In the genomic region with DNA sequence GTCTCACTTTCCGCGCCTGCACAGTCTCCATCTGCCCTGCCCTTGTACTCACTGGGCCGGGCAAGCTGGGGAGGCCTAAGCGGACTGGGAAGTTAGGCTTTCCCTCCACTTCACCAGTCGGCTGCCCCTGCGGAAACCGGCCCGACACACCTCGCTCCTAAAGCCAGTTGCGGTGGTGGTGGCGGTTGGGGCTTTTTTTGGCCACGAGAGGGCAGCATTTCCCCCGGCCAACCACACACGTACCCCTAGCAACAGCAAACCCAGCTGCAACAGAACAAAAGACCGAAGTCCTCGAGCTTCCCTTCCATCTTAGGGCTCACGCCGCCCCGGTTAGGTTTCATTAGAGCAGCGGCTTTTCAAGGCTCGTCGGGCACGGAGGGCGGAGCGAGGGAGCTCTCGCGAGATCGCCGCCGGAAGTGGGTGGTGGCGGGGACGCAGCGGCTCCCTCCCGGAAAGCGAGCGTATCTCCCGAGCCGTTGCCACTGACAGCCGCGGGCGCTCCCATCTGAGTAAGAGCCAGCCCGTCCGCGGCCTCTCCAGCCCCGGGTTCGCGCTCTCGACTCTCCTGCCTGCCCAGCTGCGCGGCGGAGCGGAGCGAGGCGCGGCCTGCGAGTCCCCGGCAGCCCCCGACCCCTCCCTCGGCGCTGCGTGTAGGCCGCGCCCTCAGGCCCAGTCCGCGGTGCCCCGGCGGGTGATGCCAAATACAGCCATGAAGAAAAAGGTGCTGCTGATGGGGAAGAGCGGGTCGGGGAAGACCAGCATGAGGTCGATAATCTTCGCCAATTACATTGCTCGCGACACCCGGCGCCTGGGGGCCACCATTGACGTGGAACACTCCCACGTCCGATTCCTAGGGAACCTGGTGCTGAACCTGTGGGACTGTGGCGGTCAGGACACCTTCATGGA, we compare ENCODE assay signal across 1 cellular context.
TF ChIP-seq lines count a peak whose summit lies in the region.

Gene RRAGA (plus strand): TSS at position 462 of the 906 bp plus-strand sequence. CDS start 233 bp downstream, at position 695.

TF ChIP-seq in HepG2, 621 proteins besides CTCF, POLR2A, EP300 and RAD21 (continued from another document and continues in another):
- TF ChIP-seq ZFP91 (CRISPR knock-in tag; IDR thresholded peaks at IDR 0.05; ENCODE audit: borderline replicate concordance) = peak; percentile 86
- peak; percentile 85; the same call in 1 of the 2 replicates for TF ChIP-seq ZBTB42 (CRISPR knock-in tag; IDR thresholded peaks at IDR 0.05)
- no peak for TF ChIP-seq ISX (CRISPR knock-in tag; conservative IDR thresholded peaks at IDR 0.05)
- TF ChIP-seq STAT6 (CRISPR knock-in tag; IDR thresholded peaks at IDR 0.05; ENCODE audit: borderline replicate concordance) = peak; percentile 80; the same call in 1 of the 2 replicates
- peak; percentile 95 for TF ChIP-seq ERF (CRISPR knock-in tag; IDR thresholded peaks at IDR 0.05)
- peak; percentile 74; the same call in 1 of the 2 replicates for TF ChIP-seq MED1 (CRISPR knock-in tag; IDR thresholded peaks at IDR 0.05)
- TF ChIP-seq, protein P1, sequence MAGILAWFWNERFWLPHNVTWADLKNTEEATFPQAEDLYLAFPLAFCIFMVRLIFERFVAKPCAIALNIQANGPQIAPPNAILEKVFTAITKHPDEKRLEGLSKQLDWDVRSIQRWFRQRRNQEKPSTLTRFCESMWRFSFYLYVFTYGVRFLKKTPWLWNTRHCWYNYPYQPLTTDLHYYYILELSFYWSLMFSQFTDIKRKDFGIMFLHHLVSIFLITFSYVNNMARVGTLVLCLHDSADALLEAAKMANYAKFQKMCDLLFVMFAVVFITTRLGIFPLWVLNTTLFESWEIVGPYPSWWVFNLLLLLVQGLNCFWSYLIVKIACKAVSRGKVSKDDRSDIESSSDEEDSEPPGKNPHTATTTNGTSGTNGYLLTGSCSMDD (CRISPR knock-in tag; IDR thresholded peaks at IDR 0.05) = 0 out of 2 replicates have a peak, but pooled peaks have one; percentile 70
- no peak for TF ChIP-seq ESRRA (CRISPR knock-in tag; IDR thresholded peaks at IDR 0.05; ENCODE audit: low read depth)
- TF ChIP-seq KDM1A (CRISPR knock-in tag; IDR thresholded peaks at IDR 0.05) = no peak
- TF ChIP-seq MXD4 (CRISPR knock-in tag; IDR thresholded peaks at IDR 0.05) = peak; percentile 91
- peak; percentile 96 for TF ChIP-seq HNRNPLL (IDR thresholded peaks at IDR 0.05; ENCODE audit: low read depth, low read length, poor library complexity, severe bottlenecking)
- TF ChIP-seq U2AF1 (optimal IDR thresholded peaks at IDR 0.05; ENCODE audit: low read depth, low read length) = no peak
- TF ChIP-seq GZF1 (CRISPR knock-in tag; IDR thresholded peaks at IDR 0.05) = no peak
- TF ChIP-seq ZNF607 (CRISPR knock-in tag; IDR thresholded peaks at IDR 0.05; ENCODE audit: borderline replicate concordance) = peak; percentile 83; the same call in 1 of the 2 replicates
- no peak for TF ChIP-seq ZNF432 (CRISPR knock-in tag; IDR thresholded peaks at IDR 0.05; ENCODE audit: borderline replicate concordance)
- TF ChIP-seq ZSCAN22 (CRISPR knock-in tag; IDR thresholded peaks at IDR 0.05) = no peak; the same call in 1 of the 2 replicates
- peak; percentile 16; the same call in 1 of the 2 replicates for TF ChIP-seq ZNF362 (CRISPR knock-in tag; IDR thresholded peaks at IDR 0.05; ENCODE audit: borderline replicate concordance)
- TF ChIP-seq SOX13 (IDR thresholded peaks at IDR 0.05) = no peak
- peak in 1 of 2 experiments; percentile 68; a peak in 2 of 4 replicates for TF ChIP-seq SOX13 (CRISPR knock-in tag; conservative IDR thresholded peaks at IDR 0.05 in 1 of 2, IDR thresholded peaks at IDR 0.05 in 1 of 2)
- no peak for TF ChIP-seq PAX8 (CRISPR knock-in tag; IDR thresholded peaks at IDR 0.05; ENCODE audit: borderline replicate concordance)
- TF ChIP-seq MAFG (CRISPR knock-in tag; IDR thresholded peaks at IDR 0.05) = no peak
- TF ChIP-seq, protein P2, sequence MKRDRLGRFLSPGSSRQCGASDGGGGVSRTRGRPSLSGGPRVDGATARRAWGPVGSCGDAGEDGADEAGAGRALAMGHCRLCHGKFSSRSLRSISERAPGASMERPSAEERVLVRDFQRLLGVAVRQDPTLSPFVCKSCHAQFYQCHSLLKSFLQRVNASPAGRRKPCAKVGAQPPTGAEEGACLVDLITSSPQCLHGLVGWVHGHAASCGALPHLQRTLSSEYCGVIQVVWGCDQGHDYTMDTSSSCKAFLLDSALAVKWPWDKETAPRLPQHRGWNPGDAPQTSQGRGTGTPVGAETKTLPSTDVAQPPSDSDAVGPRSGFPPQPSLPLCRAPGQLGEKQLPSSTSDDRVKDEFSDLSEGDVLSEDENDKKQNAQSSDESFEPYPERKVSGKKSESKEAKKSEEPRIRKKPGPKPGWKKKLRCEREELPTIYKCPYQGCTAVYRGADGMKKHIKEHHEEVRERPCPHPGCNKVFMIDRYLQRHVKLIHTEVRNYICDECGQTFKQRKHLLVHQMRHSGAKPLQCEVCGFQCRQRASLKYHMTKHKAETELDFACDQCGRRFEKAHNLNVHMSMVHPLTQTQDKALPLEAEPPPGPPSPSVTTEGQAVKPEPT (CRISPR knock-in tag; IDR thresholded peaks at IDR 0.05; ENCODE audit: low read depth) = peak; percentile 52; the same call in 1 of the 2 replicates
- TF ChIP-seq, protein P3, sequence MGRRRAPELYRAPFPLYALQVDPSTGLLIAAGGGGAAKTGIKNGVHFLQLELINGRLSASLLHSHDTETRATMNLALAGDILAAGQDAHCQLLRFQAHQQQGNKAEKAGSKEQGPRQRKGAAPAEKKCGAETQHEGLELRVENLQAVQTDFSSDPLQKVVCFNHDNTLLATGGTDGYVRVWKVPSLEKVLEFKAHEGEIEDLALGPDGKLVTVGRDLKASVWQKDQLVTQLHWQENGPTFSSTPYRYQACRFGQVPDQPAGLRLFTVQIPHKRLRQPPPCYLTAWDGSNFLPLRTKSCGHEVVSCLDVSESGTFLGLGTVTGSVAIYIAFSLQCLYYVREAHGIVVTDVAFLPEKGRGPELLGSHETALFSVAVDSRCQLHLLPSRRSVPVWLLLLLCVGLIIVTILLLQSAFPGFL (CRISPR knock-in tag; IDR thresholded peaks at IDR 0.05) = no peak
- TF ChIP-seq TMF1 (CRISPR knock-in tag; IDR thresholded peaks at IDR 0.05; ENCODE audit: low read depth) = no peak
- peak; percentile 69 for TF ChIP-seq ZNF629 (CRISPR knock-in tag; conservative IDR thresholded peaks at IDR 0.05)
- TF ChIP-seq PRDM10 (CRISPR knock-in tag; IDR thresholded peaks at IDR 0.05; ENCODE audit: low read depth) = no peak; the same call in 1 of the 2 replicates
- TF ChIP-seq, protein P4, sequence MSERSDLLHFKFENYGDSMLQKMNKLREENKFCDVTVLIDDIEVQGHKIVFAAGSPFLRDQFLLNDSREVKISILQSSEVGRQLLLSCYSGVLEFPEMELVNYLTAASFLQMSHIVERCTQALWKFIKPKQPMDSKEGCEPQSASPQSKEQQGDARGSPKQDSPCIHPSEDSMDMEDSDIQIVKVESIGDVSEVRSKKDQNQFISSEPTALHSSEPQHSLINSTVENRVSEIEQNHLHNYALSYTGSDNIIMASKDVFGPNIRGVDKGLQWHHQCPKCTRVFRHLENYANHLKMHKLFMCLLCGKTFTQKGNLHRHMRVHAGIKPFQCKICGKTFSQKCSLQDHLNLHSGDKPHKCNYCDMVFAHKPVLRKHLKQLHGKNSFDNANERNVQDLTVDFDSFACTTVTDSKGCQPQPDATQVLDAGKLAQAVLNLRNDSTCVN (CRISPR knock-in tag; IDR thresholded peaks at IDR 0.05; ENCODE audit: borderline replicate concordance) = peak; percentile 79
- TF ChIP-seq ISL2 (CRISPR knock-in tag; IDR thresholded peaks at IDR 0.05) = peak; percentile 84; the same call in 1 of the 2 replicates
- TF ChIP-seq MYNN (CRISPR knock-in tag; IDR thresholded peaks at IDR 0.05; ENCODE audit: low read depth) = peak; percentile 80; the same call in 1 of the 2 replicates
- TF ChIP-seq TFE3 (CRISPR knock-in tag; IDR thresholded peaks at IDR 0.05) = peak; percentile 34; the same call in 1 of the 2 replicates
- TF ChIP-seq KDM5A (IDR thresholded peaks at IDR 0.05; ENCODE audit: borderline replicate concordance, low read length) = peak; percentile 86
- TF ChIP-seq ZNF124 (CRISPR knock-in tag; IDR thresholded peaks at IDR 0.05) = 0 out of 2 replicates have a peak, but pooled peaks have one; percentile 43
- TF ChIP-seq ZNF788 (CRISPR knock-in tag; IDR thresholded peaks at IDR 0.05; ENCODE audit: borderline replicate concordance) = peak; percentile 82; the same call in 1 of the 2 replicates
- TF ChIP-seq CREB1 (IDR thresholded peaks at IDR 0.05) = no peak
- TF ChIP-seq CREB1 (CRISPR knock-in tag; IDR thresholded peaks at IDR 0.05) = peak; percentile 70
- peak; percentile 89 for TF ChIP-seq TARDBP (CRISPR knock-in tag; IDR thresholded peaks at IDR 0.05)
- TF ChIP-seq MXI1 (IDR thresholded peaks at IDR 0.05; ENCODE audit: borderline replicate concordance, low read depth, low read length) = peak; percentile 89
